In genomic region chr4:185925910-185926360, GRCh38 we compare ENCODE assay signal across 1 cellular context.
TF ChIP-seq lines count a peak whose summit lies in the region.

No MANE protein-coding gene starts in this region.

TF ChIP-seq in GM23338, 12 proteins besides CTCF, POLR2A, EP300 and RAD21 (continued from another document):
- TF ChIP-seq ZNF462 (CRISPR knock-in tag; IDR thresholded peaks at IDR 0.05), result no peak
- no peak for TF ChIP-seq POLR2AphosphoS5 (IDR thresholded peaks at IDR 0.05; ENCODE audit: low read depth)
- no peak for TF ChIP-seq ZNF331 (CRISPR knock-in tag; IDR thresholded peaks at IDR 0.05; ENCODE audit: low read depth)
- TF ChIP-seq REST (IDR thresholded peaks at IDR 0.05; ENCODE audit: unreplicated experiment), result no peak
- TF ChIP-seq ZNF114 (CRISPR knock-in tag; IDR thresholded peaks at IDR 0.05), result no peak
- no peak for TF ChIP-seq JUNB (IDR thresholded peaks at IDR 0.05; ENCODE audit: unreplicated experiment)
